34 cellular contexts compared by ENCODE assay signal in genomic region chr4:183026701-183027100, GRCh38.
"Had no signal": no experiment of that assay in that cellular context is flagged by ENCODE, and none has a peak within 500 bp of the region (broad histone marks: within the 10 kb centered on the region; RNA-seq: fewer than 3 reads in every experiment).

No MANE protein-coding gene starts in this region.

- H3K27me3 ChIP-seq: adrenal gland, ascending aorta, body of pancreas, brain microvascular endothelial cell, breast epithelium, cardiac muscle cell had no signal

- H3K36me3 ChIP-seq: adrenal gland, ascending aorta, brain microvascular endothelial cell, breast epithelium, cardiac muscle cell had no signal

- FAIRE-seq: astrocyte, bronchial epithelial cell had no signal

- H3K9me3 ChIP-seq: adrenal gland, ascending aorta, body of pancreas, breast epithelium had no signal

- H3K4me3 ChIP-seq: adrenal gland, ascending aorta, body of pancreas, breast epithelium, cardiac muscle cell had no signal

- ATAC-seq: activated naive CD4-positive, alpha-beta T cell treated with anti-CD3 and anti-CD28 coated beads, Interleukin-2, amount 50 U/mL, for 72 hours; activated naive CD8-positive, alpha-beta T cell treated with anti-CD3 and anti-CD28 coated beads, Interleukin-2, amount 50 U/mL, for 24 hours; activated T-cell treated with anti-CD3 and anti-CD28 coated beads, Interleukin-2, amount 50 U/mL, for 4 hours; activated T-cell treated with anti-CD3 and anti-CD28 coated beads, Interleukin-2, amount 50 U/mL, for 72 hours; activated T-helper 17 cell treated with anti-CD3 and anti-CD28 coated beads, Interleukin-2, amount 50 U/mL, for 72 hours; body of pancreas had no signal

- DNase-seq: activated effector memory CD4-positive, alpha-beta T cell treated with anti-CD3 and anti-CD28 coated beads, Interleukin-2, amount 50 U/mL, for 16 hours; activated effector memory CD4-positive, alpha-beta T cell treated with Interleukin-2 at 50 U/mL for 16 hours; activated gamma-delta T cell; activated gamma-delta T cell treated with Interleukin-2 at 50 U/mL for 16 hours; activated naive CD4-positive, alpha-beta T cell; activated naive CD4-positive, alpha-beta T cell treated with anti-CD3 and anti-CD28 coated beads for 36 hours; activated naive CD4-positive, alpha-beta T cell treated with anti-CD3 and anti-CD28 coated beads, Interleukin-2, amount 10 ng/mL, durations not matched to agents 7 days and 5 days; activated naive CD4-positive, alpha-beta T cell treated with anti-CD3 and anti-CD28 coated beads, Interleukin-2, amount 50 U/mL, for 16 hours; activated naive CD4-positive, alpha-beta T cell treated with Interleukin-2 at 50 U/mL for 16 hours; activated naive CD8-positive, alpha-beta T cell treated with anti-CD3 and anti-CD28 coated beads for 36 hours; activated naive CD8-positive, alpha-beta T cell treated with anti-CD3 and anti-CD28 coated beads, Interleukin-2, amount 10 ng/mL, durations not matched to agents 7 days and 5 days; activated naive CD8-positive, alpha-beta T cell treated with anti-CD3 and anti-CD28 coated beads, Interleukin-2, amount 50 U/mL, for 24 hours; activated T-cell treated with anti-CD3 and anti-CD28 coated beads, Interleukin-2, amount 50 U/mL, for 1 hour; activated T-cell treated with anti-CD3 and anti-CD28 coated beads, Interleukin-2, amount 50 U/mL, for 24 hours; activated T-cell treated with anti-CD3 and anti-CD28 coated beads, Interleukin-2, amount 50 U/mL, for 4 hours; activated T-cell treated with anti-CD3 and anti-CD28 coated beads, Interleukin-2, amount 50 U/mL, for 48 hours; activated T-cell treated with anti-CD3 and anti-CD28 coated beads, Interleukin-2, amount 50 U/mL, for 72 hours; adrenal gland; amniotic stem cell; amygdala; anterior cingulate cortex; aorta; body of pancreas; brain microvascular endothelial cell; caudate nucleus; central memory CD4-positive, alpha-beta T cell; cerebellar nuclear complex had no signal

- H3K4me1 ChIP-seq: adrenal gland, ascending aorta, body of pancreas, breast epithelium had no signal

- H3K27ac ChIP-seq: adrenal gland, ascending aorta, body of pancreas, brain microvascular endothelial cell, breast epithelium, cardiac muscle cell had no signal
